ENCODE assay signal across 8 cellular contexts in genomic region chr17:29176500-29177351, GRCh38. TPM values are rescaled to one million over a fixed set of nuclear protein-coding genes. Genes with fewer than 3 reads are reported as not detected.
DNase-seq lines count a peak whose midpoint lies in the region; ATAC-seq and TF ChIP-seq lines count a peak whose summit lies in the region.

No MANE protein-coding gene starts in this region.

- no peaks in the 10 kb centered on the region for H3K9me3 Mint-ChIP-seq in CD4-positive, CD25-positive, alpha-beta regulatory T cell

- no peaks in the 10 kb centered on the region for H3K27me3 ChIP-seq in CD4-positive, CD25-positive, alpha-beta regulatory T cell (ENCODE audit: control insufficient read depth, insufficient read depth, low read length)
- H3K27me3 ChIP-seq in colonic mucosa: no peaks in the 10 kb centered on the region
- H3K27me3 ChIP-seq in right lobe of liver: no peaks in the 10 kb centered on the region

- no peaks in the 10 kb centered on the region for H3K9me3 ChIP-seq in CD4-positive, CD25-positive, alpha-beta regulatory T cell (ENCODE audit: control insufficient read depth in 2 of 2, low read length in 2 of 2)
- H3K9me3 ChIP-seq in colonic mucosa: no peaks in the 10 kb centered on the region
- H3K9me3 ChIP-seq in right lobe of liver: no peaks in the 10 kb centered on the region

- H3K36me3 Mint-ChIP-seq in CD4-positive, CD25-positive, alpha-beta regulatory T cell: no peaks in the 10 kb centered on the region

- WGBS in right lobe of liver (ENCODE audit: insufficient coverage, low coverage, low lambda C conversion rate, missing lambda C conversion rate): under 1% methylated on average over 19 of the region's 53 CpGs

- H3K4me3 ChIP-seq in CD4-positive, CD25-positive, alpha-beta regulatory T cell (ENCODE audit: low read depth, low read length): peak overlapping the region; percentile 58
- H3K4me3 ChIP-seq in colonic mucosa: peak overlapping the region; percentile 47
- H3K4me3 ChIP-seq in right lobe of liver: peak overlapping the region; percentile 54 to 67 (median 61)

- H3K36me3 ChIP-seq in CD4-positive, CD25-positive, alpha-beta regulatory T cell (ENCODE audit: control insufficient read depth, insufficient read depth, low read length): no peaks in the 10 kb centered on the region
- no peaks in the 10 kb centered on the region for H3K36me3 ChIP-seq in colonic mucosa
- H3K36me3 ChIP-seq in right lobe of liver: no peaks in the 10 kb centered on the region

- peak; percentile 44 to 78 (median 56) for DNase-seq in CD4-positive, CD25-positive, alpha-beta regulatory T cell
- DNase-seq in HCEC 1CT: peak; percentile 22
- peak; percentile 90 for DNase-seq in NCI-H2171 treated with DMSO at 0.1 percent for 48 hours (lab: John Stamatoyannopoulos, UW)
- peak; percentile 44 for DNase-seq in activated CD4-positive, alpha-beta T cell treated with anti-CD3 and anti-CD28 coated beads for 1 hour
- peak; percentile 84 for DNase-seq in colonic mucosa
- DNase-seq in right lobe of liver: peak; percentile 82 to 93 (median 92)
- DNase-seq in stimulated activated CD4-positive, alpha-beta T cell treated with anti-CD3 and anti-CD28 coated beads, TNF-alpha, amount 100 ng/mL, for 4 hours (ENCODE audit: low read depth in 3 of 3): peak; percentile 18 to 44 (median 28)
- no peak for DNase-seq in UCSD-AML1 (lab: John Stamatoyannopoulos, UW; ENCODE audit: unreplicated experiment)

- TF ChIP-seq POLR2A in right lobe of liver (IDR thresholded peaks at IDR 0.05): peak; percentile 89

- H3K4me1 ChIP-seq in CD4-positive, CD25-positive, alpha-beta regulatory T cell (ENCODE audit: control insufficient read depth, insufficient read depth, low read length, poor library complexity, severe bottlenecking): peaks cover 26% of the 10 kb centered on the region
- H3K4me1 ChIP-seq in colonic mucosa: peaks cover 6% of the 10 kb centered on the region
- H3K4me1 ChIP-seq in right lobe of liver: peaks cover 0 to 30% (median 9%) of the 10 kb centered on the region in 4 donors

- no peak for TF ChIP-seq CTCF in colonic mucosa (IDR thresholded peaks at IDR 0.05)
- no peak for TF ChIP-seq CTCF in right lobe of liver (IDR thresholded peaks at IDR 0.05)

- peak; percentile 59 to 64 for ATAC-seq in CD4-positive, CD25-positive, alpha-beta regulatory T cell (ENCODE audit: low read depth in 2 of 2)
- ATAC-seq in right lobe of liver: peak; percentile 16 to 57 (median 44)

- H3K27ac Mint-ChIP-seq in CD4-positive, CD25-positive, alpha-beta regulatory T cell: peak overlapping the region; percentile 89 to 97 (median 94)

- peak overlapping the region; percentile 70 to 96 for H3K9ac ChIP-seq in colonic mucosa (ENCODE audit: low read depth in 2 of 2, low read length in 2 of 2)

- peak overlapping the region; percentile 84 to 91 (median 90) for H3K4me3 Mint-ChIP-seq in CD4-positive, CD25-positive, alpha-beta regulatory T cell

- H3K27ac ChIP-seq in CD4-positive, CD25-positive, alpha-beta regulatory T cell (ENCODE audit: insufficient read depth, low read length, poor library complexity, severe bottlenecking): peak overlapping the region; percentile 76
- H3K27ac ChIP-seq in colonic mucosa (peak overlapping the region; percentile 94), right lobe of liver (peak overlapping the region; percentile 92 to 98 (median 93))

- intact Hi-C loops in colonic mucosa (cut with DNase I): no loop called here
- intact Hi-C loops in right lobe of liver (cut with DNase I): no loop called here

- peaks cover 4 to 38% (median 17%) of the 10 kb centered on the region in 4 donors for H3K4me1 Mint-ChIP-seq in CD4-positive, CD25-positive, alpha-beta regulatory T cell

- peaks cover 8% of the 10 kb centered on the region for H3K27me3 Mint-ChIP-seq in CD4-positive, CD25-positive, alpha-beta regulatory T cell

RNA-seq across cellular contexts. Expression of gene MYO18A, which starts 3.5 kb away (rescaled TPM):
- 193 TPM for total RNA-seq in CD4-positive, CD25-positive, alpha-beta regulatory T cell
- 10 to 100 TPM; 16.8 to 22.6 (median 20.2) TPM for polyA plus RNA-seq in CD4-positive, CD25-positive, alpha-beta regulatory T cell
- total RNA-seq in colonic mucosa: 100 to 1,000 TPM in 1 of 2 donors, 10 to 100 TPM in 1; 63.3 to 112 TPM
- 10 to 100 TPM; 50.1 to 98.2 (median 81.8) TPM for total RNA-seq in right lobe of liver
